ENCODE assay signal across 1 cellular context in the genomic region with DNA sequence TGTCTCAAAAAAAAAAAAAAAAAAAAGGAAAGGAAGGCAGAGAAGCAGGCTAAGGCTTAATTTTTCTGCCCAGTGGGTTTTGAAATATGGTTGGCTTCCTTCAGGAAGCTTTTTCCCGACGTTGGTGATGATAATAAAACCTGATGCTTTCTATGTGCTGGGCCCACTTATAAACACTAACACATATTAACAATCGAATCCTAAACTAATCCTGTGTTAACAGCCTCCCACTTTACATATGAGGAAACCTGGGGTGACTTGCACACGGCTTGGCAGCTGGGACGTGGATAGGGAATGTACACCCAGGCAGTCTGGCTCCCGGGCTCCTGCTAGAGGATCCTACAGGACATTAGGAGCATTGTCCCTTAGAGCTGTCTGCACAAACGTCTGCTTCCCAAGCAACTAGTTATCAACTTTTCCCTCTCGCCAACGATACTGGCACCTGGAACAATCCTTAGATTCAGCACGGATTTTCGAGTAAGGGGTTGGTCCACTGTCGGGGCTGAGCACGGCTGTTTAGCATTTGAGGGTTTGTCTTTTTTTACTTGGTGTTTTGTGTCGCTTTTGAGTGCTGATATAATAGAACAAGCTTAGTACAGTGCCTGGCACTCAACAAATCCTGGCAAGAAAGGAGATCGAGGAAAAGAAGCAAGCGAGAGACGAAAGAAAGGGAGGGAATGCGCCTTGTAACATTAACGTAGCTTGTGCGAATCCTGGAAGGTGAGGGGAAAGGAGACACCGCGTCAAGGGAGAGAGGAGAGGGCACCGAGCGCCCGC.
A peak's percentile ranks its signal among the peaks of the same experiment; 100 is the strongest.
TF ChIP-seq lines count a peak whose summit lies in the region.

No MANE protein-coding gene starts in this region.

TF ChIP-seq in HepG2, 621 proteins besides CTCF, POLR2A, EP300 and RAD21 (continued from another document and continues in another):
- TF ChIP-seq, protein P1, sequence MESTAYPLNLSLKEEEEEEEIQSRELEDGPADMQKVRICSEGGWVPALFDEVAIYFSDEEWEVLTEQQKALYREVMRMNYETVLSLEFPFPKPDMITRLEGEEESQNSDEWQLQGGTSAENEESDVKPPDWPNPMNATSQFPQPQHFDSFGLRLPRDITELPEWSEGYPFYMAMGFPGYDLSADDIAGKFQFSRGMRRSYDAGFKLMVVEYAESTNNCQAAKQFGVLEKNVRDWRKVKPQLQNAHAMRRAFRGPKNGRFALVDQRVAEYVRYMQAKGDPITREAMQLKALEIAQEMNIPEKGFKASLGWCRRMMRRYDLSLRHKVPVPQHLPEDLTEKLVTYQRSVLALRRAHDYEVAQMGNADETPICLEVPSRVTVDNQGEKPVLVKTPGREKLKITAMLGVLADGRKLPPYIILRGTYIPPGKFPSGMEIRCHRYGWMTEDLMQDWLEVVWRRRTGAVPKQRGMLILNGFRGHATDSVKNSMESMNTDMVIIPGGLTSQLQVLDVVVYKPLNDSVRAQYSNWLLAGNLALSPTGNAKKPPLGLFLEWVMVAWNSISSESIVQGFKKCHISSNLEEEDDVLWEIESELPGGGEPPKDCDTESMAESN (CRISPR knock-in tag; conservative IDR thresholded peaks at IDR 0.05): no peak
- TF ChIP-seq HNRNPLL (IDR thresholded peaks at IDR 0.05; ENCODE audit: low read depth, low read length, poor library complexity, severe bottlenecking) (no peak), TBP (CRISPR knock-in tag; IDR thresholded peaks at IDR 0.05) (no peak), GZF1 (CRISPR knock-in tag; IDR thresholded peaks at IDR 0.05) (no peak), SMYD3 (CRISPR knock-in tag; IDR thresholded peaks at IDR 0.05) (peak; percentile 28; the same call in 1 of the 2 replicates), ZNF749 (CRISPR knock-in tag; IDR thresholded peaks at IDR 0.05; ENCODE audit: borderline replicate concordance) (no peak), ZNF746 (CRISPR knock-in tag; IDR thresholded peaks at IDR 0.05) (no peak), SIN3A (IDR thresholded peaks at IDR 0.05; ENCODE audit: borderline replicate concordance, low read depth, low read length) (no peak), JUNB (CRISPR knock-in tag; IDR thresholded peaks at IDR 0.05; ENCODE audit: borderline replicate concordance) (no peak)
- TF ChIP-seq, protein P2, sequence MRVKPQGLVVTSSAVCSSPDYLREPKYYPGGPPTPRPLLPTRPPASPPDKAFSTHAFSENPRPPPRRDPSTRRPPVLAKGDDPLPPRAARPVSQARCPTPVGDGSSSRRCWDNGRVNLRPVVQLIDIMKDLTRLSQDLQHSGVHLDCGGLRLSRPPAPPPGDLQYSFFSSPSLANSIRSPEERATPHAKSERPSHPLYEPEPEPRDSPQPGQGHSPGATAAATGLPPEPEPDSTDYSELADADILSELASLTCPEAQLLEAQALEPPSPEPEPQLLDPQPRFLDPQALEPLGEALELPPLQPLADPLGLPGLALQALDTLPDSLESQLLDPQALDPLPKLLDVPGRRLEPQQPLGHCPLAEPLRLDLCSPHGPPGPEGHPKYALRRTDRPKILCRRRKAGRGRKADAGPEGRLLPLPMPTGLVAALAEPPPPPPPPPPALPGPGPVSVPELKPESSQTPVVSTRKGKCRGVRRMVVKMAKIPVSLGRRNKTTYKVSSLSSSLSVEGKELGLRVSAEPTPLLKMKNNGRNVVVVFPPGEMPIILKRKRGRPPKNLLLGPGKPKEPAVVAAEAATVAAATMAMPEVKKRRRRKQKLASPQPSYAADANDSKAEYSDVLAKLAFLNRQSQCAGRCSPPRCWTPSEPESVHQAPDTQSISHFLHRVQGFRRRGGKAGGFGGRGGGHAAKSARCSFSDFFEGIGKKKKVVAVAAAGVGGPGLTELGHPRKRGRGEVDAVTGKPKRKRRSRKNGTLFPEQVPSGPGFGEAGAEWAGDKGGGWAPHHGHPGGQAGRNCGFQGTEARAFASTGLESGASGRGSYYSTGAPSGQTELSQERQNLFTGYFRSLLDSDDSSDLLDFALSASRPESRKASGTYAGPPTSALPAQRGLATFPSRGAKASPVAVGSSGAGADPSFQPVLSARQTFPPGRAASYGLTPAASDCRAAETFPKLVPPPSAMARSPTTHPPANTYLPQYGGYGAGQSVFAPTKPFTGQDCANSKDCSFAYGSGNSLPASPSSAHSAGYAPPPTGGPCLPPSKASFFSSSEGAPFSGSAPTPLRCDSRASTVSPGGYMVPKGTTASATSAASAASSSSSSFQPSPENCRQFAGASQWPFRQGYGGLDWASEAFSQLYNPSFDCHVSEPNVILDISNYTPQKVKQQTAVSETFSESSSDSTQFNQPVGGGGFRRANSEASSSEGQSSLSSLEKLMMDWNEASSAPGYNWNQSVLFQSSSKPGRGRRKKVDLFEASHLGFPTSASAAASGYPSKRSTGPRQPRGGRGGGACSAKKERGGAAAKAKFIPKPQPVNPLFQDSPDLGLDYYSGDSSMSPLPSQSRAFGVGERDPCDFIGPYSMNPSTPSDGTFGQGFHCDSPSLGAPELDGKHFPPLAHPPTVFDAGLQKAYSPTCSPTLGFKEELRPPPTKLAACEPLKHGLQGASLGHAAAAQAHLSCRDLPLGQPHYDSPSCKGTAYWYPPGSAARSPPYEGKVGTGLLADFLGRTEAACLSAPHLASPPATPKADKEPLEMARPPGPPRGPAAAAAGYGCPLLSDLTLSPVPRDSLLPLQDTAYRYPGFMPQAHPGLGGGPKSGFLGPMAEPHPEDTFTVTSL (CRISPR knock-in tag; IDR thresholded peaks at IDR 0.05; ENCODE audit: borderline replicate concordance): no peak
- TF ChIP-seq, protein P3, sequence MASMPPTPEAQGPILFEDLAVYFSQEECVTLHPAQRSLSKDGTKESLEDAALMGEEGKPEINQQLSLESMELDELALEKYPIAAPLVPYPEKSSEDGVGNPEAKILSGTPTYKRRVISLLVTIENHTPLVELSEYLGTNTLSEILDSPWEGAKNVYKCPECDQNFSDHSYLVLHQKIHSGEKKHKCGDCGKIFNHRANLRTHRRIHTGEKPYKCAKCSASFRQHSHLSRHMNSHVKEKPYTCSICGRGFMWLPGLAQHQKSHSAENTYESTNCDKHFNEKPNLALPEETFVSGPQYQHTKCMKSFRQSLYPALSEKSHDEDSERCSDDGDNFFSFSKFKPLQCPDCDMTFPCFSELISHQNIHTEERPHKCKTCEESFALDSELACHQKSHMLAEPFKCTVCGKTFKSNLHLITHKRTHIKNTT (CRISPR knock-in tag; IDR thresholded peaks at IDR 0.05): no peak
- TF ChIP-seq, protein P4, sequence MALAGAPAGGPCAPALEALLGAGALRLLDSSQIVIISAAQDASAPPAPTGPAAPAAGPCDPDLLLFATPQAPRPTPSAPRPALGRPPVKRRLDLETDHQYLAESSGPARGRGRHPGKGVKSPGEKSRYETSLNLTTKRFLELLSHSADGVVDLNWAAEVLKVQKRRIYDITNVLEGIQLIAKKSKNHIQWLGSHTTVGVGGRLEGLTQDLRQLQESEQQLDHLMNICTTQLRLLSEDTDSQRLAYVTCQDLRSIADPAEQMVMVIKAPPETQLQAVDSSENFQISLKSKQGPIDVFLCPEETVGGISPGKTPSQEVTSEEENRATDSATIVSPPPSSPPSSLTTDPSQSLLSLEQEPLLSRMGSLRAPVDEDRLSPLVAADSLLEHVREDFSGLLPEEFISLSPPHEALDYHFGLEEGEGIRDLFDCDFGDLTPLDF (CRISPR knock-in tag; IDR thresholded peaks at IDR 0.05): no peak
- TF ChIP-seq, protein P5, sequence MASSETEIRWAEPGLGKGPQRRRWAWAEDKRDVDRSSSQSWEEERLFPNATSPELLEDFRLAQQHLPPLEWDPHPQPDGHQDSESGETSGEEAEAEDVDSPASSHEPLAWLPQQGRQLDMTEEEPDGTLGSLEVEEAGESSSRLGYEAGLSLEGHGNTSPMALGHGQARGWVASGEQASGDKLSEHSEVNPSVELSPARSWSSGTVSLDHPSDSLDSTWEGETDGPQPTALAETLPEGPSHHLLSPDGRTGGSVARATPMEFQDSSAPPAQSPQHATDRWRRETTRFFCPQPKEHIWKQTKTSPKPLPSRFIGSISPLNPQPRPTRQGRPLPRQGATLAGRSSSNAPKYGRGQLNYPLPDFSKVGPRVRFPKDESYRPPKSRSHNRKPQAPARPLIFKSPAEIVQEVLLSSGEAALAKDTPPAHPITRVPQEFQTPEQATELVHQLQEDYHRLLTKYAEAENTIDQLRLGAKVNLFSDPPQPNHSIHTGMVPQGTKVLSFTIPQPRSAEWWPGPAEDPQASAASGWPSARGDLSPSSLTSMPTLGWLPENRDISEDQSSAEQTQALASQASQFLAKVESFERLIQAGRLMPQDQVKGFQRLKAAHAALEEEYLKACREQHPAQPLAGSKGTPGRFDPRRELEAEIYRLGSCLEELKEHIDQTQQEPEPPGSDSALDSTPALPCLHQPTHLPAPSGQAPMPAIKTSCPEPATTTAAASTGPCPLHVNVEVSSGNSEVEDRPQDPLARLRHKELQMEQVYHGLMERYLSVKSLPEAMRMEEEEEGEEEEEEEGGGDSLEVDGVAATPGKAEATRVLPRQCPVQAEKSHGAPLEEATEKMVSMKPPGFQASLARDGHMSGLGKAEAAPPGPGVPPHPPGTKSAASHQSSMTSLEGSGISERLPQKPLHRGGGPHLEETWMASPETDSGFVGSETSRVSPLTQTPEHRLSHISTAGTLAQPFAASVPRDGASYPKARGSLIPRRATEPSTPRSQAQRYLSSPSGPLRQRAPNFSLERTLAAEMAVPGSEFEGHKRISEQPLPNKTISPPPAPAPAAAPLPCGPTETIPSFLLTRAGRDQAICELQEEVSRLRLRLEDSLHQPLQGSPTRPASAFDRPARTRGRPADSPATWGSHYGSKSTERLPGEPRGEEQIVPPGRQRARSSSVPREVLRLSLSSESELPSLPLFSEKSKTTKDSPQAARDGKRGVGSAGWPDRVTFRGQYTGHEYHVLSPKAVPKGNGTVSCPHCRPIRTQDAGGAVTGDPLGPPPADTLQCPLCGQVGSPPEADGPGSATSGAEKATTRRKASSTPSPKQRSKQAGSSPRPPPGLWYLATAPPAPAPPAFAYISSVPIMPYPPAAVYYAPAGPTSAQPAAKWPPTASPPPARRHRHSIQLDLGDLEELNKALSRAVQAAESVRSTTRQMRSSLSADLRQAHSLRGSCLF (CRISPR knock-in tag; IDR thresholded peaks at IDR 0.05; ENCODE audit: borderline replicate concordance): no peak
- TF ChIP-seq, protein P6, sequence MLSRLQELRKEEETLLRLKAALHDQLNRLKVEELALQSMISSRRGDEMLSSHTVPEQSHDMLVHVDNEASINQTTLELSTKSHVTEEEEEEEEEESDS (CRISPR knock-in tag; IDR thresholded peaks at IDR 0.05; ENCODE audit: borderline replicate concordance): no peak
- TF ChIP-seq, protein P7, sequence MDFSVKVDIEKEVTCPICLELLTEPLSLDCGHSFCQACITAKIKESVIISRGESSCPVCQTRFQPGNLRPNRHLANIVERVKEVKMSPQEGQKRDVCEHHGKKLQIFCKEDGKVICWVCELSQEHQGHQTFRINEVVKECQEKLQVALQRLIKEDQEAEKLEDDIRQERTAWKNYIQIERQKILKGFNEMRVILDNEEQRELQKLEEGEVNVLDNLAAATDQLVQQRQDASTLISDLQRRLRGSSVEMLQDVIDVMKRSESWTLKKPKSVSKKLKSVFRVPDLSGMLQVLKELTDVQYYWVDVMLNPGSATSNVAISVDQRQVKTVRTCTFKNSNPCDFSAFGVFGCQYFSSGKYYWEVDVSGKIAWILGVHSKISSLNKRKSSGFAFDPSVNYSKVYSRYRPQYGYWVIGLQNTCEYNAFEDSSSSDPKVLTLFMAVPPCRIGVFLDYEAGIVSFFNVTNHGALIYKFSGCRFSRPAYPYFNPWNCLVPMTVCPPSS (IDR thresholded peaks at IDR 0.05): no peak
- TF ChIP-seq, protein P8, sequence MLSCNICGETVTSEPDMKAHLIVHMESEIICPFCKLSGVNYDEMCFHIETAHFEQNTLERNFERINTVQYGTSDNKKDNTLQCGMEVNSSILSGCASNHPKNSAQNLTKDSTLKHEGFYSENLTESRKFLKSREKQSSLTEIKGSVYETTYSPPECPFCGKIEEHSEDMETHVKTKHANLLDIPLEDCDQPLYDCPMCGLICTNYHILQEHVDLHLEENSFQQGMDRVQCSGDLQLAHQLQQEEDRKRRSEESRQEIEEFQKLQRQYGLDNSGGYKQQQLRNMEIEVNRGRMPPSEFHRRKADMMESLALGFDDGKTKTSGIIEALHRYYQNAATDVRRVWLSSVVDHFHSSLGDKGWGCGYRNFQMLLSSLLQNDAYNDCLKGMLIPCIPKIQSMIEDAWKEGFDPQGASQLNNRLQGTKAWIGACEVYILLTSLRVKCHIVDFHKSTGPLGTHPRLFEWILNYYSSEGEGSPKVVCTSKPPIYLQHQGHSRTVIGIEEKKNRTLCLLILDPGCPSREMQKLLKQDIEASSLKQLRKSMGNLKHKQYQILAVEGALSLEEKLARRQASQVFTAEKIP (CRISPR knock-in tag; IDR thresholded peaks at IDR 0.05; ENCODE audit: borderline replicate concordance): no peak
- TF ChIP-seq, protein P9, sequence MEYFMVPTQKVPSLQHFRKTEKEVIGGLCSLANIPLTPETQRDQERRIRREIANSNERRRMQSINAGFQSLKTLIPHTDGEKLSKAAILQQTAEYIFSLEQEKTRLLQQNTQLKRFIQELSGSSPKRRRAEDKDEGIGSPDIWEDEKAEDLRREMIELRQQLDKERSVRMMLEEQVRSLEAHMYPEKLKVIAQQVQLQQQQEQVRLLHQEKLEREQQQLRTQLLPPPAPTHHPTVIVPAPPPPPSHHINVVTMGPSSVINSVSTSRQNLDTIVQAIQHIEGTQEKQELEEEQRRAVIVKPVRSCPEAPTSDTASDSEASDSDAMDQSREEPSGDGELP (IDR thresholded peaks at IDR 0.05; ENCODE audit: borderline replicate concordance, low read depth): no peak
